In the genomic region with DNA sequence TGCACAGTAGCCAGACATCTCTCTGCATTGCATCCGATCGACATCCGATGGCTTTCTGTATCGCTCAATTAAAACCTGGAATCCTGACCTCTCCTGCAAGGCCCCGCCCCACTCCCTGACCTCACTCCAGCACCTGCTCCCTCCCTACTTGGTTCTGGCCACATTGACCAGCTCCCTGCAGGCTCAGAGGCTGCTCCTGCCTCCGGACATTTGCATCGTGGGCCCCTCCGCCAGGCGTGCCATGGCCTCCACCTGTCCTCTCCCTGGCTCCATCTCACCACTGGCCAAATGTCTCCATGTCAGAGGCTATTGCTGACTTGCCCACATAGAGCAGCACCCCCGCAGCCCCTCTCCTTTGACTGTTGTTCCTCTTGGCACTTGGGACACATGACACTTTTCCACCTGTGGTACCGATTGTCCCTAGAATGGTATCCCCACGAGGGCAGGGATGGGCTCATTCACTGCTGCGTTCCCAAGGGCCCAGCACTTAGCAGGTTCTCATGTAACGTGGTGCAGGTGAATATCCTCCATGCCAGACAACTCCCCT, we compare ENCODE assay signal across 11 cellular contexts.
A peak's percentile ranks its signal among the peaks of the same experiment; 100 is the strongest.
DNase-seq lines count a peak whose midpoint lies in the region; ATAC-seq lines count a peak whose summit lies in the region.
"Had no signal": no experiment of that assay in that cellular context is flagged by ENCODE, and none has a peak within 500 bp of the region (broad histone marks: within the 10 kb centered on the region; RNA-seq: fewer than 3 reads in every experiment).

No MANE protein-coding gene starts in this region.

- no peaks in the 10 kb centered on the region for H3K9me3 Mint-ChIP-seq in activated T-helper 17 cell treated with anti-CD3 and anti-CD28 coated beads, Interleukin-2, amount 50 U/mL, for 72 hours
- H3K9me3 Mint-ChIP-seq in naive thymus-derived CD8-positive, alpha-beta T cell = no peaks in the 10 kb centered on the region
- H3K9me3 Mint-ChIP-seq: CD4-positive, CD25-positive, alpha-beta regulatory T cell; natural killer cell; stimulated activated naive CD8-positive, alpha-beta T cell treated with anti-CD3 and anti-CD28 coated beads, Interleukin-15, Interleukin-2, amounts not matched to agents 100 ng/mL and 50 ng/mL, for 24 hours had no signal

- ATAC-seq in GM18868 (IDR thresholded peaks at IDR 0.05; ENCODE audit: unreplicated experiment) (peak; percentile 8), HG02763 (IDR thresholded peaks at IDR 0.05; ENCODE audit: unreplicated experiment) (no peak)
- no peak for ATAC-seq in activated T-helper 17 cell treated with anti-CD3 and anti-CD28 coated beads, Interleukin-2, amount 50 U/mL, for 72 hours (replicated peaks)
- no peak for ATAC-seq in naive thymus-derived CD8-positive, alpha-beta T cell

- DNase-seq in NCI-H748 (lab: John Stamatoyannopoulos, UW; ENCODE audit: unreplicated experiment) (peak; percentile 9), NCI-H748 treated with DMSO at 0.1 percent for 48 hours (lab: John Stamatoyannopoulos, UW) (no peak), DMS53 (lab: John Stamatoyannopoulos, UW) (no peak)
- no peak for DNase-seq in naive thymus-derived CD8-positive, alpha-beta T cell
- DNase-seq in stimulated activated CD8-positive, alpha-beta memory T cell treated with anti-CD3 and anti-CD28 coated beads, Interleukin-4, amount 100 ng/mL, for 48 hours = no peak

- no peaks in the 10 kb centered on the region for H3K27me3 Mint-ChIP-seq in activated T-helper 17 cell treated with anti-CD3 and anti-CD28 coated beads, Interleukin-2, amount 50 U/mL, for 72 hours
- no peaks in the 10 kb centered on the region for H3K27me3 Mint-ChIP-seq in naive thymus-derived CD8-positive, alpha-beta T cell
- H3K27me3 Mint-ChIP-seq: CD4-positive, CD25-positive, alpha-beta regulatory T cell; stimulated activated naive CD8-positive, alpha-beta T cell treated with anti-CD3 and anti-CD28 coated beads, Interleukin-15, Interleukin-2, amounts not matched to agents 100 ng/mL and 50 ng/mL, for 24 hours had no signal

- no peaks in the 10 kb centered on the region for H3K36me3 Mint-ChIP-seq in activated T-helper 17 cell treated with anti-CD3 and anti-CD28 coated beads, Interleukin-2, amount 50 U/mL, for 72 hours (ENCODE audit: low read depth)
- H3K36me3 Mint-ChIP-seq in naive thymus-derived CD8-positive, alpha-beta T cell = peaks cover 0 to 6% (median 0%) of the 10 kb centered on the region in 3 donors
- H3K36me3 Mint-ChIP-seq: CD4-positive, CD25-positive, alpha-beta regulatory T cell; natural killer cell had no signal

- H3K27ac Mint-ChIP-seq in activated T-helper 17 cell treated with anti-CD3 and anti-CD28 coated beads, Interleukin-2, amount 50 U/mL, for 72 hours = peak overlapping the region; percentile 50
- peak overlapping the region in 7 of 10 donors; percentile 9 to 85 (median 53) for H3K27ac Mint-ChIP-seq in naive thymus-derived CD8-positive, alpha-beta T cell
- H3K27ac Mint-ChIP-seq: stimulated activated naive CD8-positive, alpha-beta T cell treated with anti-CD3 and anti-CD28 coated beads, Interleukin-15, Interleukin-2, amounts not matched to agents 100 ng/mL and 50 ng/mL, for 24 hours had no signal

- H3K4me1 Mint-ChIP-seq in activated T-helper 17 cell treated with anti-CD3 and anti-CD28 coated beads, Interleukin-2, amount 50 U/mL, for 72 hours = peaks cover 19% of the 10 kb centered on the region
- H3K4me1 Mint-ChIP-seq in naive thymus-derived CD8-positive, alpha-beta T cell = peaks cover 22 to 63% (median 46%) of the 10 kb centered on the region in 4 donors

- POLR2A ChIA-PET in naive thymus-derived CD8-positive, alpha-beta T cell (lab: Charles Lee) = interaction anchor here (1.4 kb wide), 1 partner anchor 10 kb away, joined by 4 read pairs; no protein-coding TSS in a partner anchor

- no peak overlapping the region for H3K4me3 Mint-ChIP-seq in activated T-helper 17 cell treated with anti-CD3 and anti-CD28 coated beads, Interleukin-2, amount 50 U/mL, for 72 hours
- peak overlapping the region in 4 of 10 donors; percentile 9 to 23 (median 14) for H3K4me3 Mint-ChIP-seq in naive thymus-derived CD8-positive, alpha-beta T cell
- H3K4me3 Mint-ChIP-seq: natural killer cell; stimulated activated naive CD8-positive, alpha-beta T cell treated with anti-CD3 and anti-CD28 coated beads, Interleukin-15, Interleukin-2, amounts not matched to agents 100 ng/mL and 50 ng/mL, for 24 hours had no signal
